ENCODE assay signal across 33 cellular contexts in genomic region chr3:98148751-98149150, GRCh38. TPM values are rescaled to one million over a fixed set of nuclear protein-coding genes. Genes with fewer than 3 reads are reported as not detected.
"Had no signal": no experiment of that assay in that cellular context is flagged by ENCODE, and none has a peak within 500 bp of the region (broad histone marks: within the 10 kb centered on the region; RNA-seq: fewer than 3 reads in every experiment).

No MANE protein-coding gene starts in this region.

- DNase-seq: activated effector memory CD4-positive, alpha-beta T cell treated with anti-CD3 and anti-CD28 coated beads, Interleukin-2, amount 50 U/mL, for 16 hours; activated effector memory CD4-positive, alpha-beta T cell treated with Interleukin-2 at 50 U/mL for 16 hours; activated gamma-delta T cell; activated gamma-delta T cell treated with Interleukin-2 at 50 U/mL for 16 hours; activated naive CD4-positive, alpha-beta T cell; activated naive CD4-positive, alpha-beta T cell treated with anti-CD3 and anti-CD28 coated beads for 36 hours; activated naive CD4-positive, alpha-beta T cell treated with anti-CD3 and anti-CD28 coated beads, Interleukin-2, amount 10 ng/mL, durations not matched to agents 7 days and 5 days; activated naive CD4-positive, alpha-beta T cell treated with anti-CD3 and anti-CD28 coated beads, Interleukin-2, amount 50 U/mL, for 16 hours; activated naive CD4-positive, alpha-beta T cell treated with Interleukin-2 at 50 U/mL for 16 hours; activated naive CD8-positive, alpha-beta T cell treated with anti-CD3 and anti-CD28 coated beads for 36 hours; activated naive CD8-positive, alpha-beta T cell treated with anti-CD3 and anti-CD28 coated beads, Interleukin-2, amount 10 ng/mL, durations not matched to agents 7 days and 5 days; activated naive CD8-positive, alpha-beta T cell treated with anti-CD3 and anti-CD28 coated beads, Interleukin-2, amount 50 U/mL, for 24 hours; activated T-cell treated with anti-CD3 and anti-CD28 coated beads, Interleukin-2, amount 50 U/mL, for 1 hour; activated T-cell treated with anti-CD3 and anti-CD28 coated beads, Interleukin-2, amount 50 U/mL, for 24 hours; activated T-cell treated with anti-CD3 and anti-CD28 coated beads, Interleukin-2, amount 50 U/mL, for 4 hours; activated T-cell treated with anti-CD3 and anti-CD28 coated beads, Interleukin-2, amount 50 U/mL, for 48 hours; activated T-cell treated with anti-CD3 and anti-CD28 coated beads, Interleukin-2, amount 50 U/mL, for 72 hours; adrenal gland; amniotic stem cell; amygdala; anterior cingulate cortex; aorta; body of pancreas; brain microvascular endothelial cell; caudate nucleus; central memory CD4-positive, alpha-beta T cell; cerebellar nuclear complex had no signal

- H3K9me3 ChIP-seq: adrenal gland, ascending aorta, body of pancreas, breast epithelium had no signal

- H3K36me3 ChIP-seq: adrenal gland, ascending aorta, brain microvascular endothelial cell, breast epithelium, cardiac muscle cell had no signal

- H3K27me3 ChIP-seq: adrenal gland, ascending aorta, body of pancreas, brain microvascular endothelial cell, breast epithelium, cardiac muscle cell had no signal

- ATAC-seq: activated naive CD4-positive, alpha-beta T cell treated with anti-CD3 and anti-CD28 coated beads, Interleukin-2, amount 50 U/mL, for 72 hours; activated naive CD8-positive, alpha-beta T cell treated with anti-CD3 and anti-CD28 coated beads, Interleukin-2, amount 50 U/mL, for 24 hours; activated T-cell treated with anti-CD3 and anti-CD28 coated beads, Interleukin-2, amount 50 U/mL, for 4 hours; activated T-cell treated with anti-CD3 and anti-CD28 coated beads, Interleukin-2, amount 50 U/mL, for 72 hours; activated T-helper 17 cell treated with anti-CD3 and anti-CD28 coated beads, Interleukin-2, amount 50 U/mL, for 72 hours; body of pancreas had no signal

- H3K4me1 ChIP-seq: adrenal gland, ascending aorta, body of pancreas, breast epithelium had no signal

- H3K27ac ChIP-seq: adrenal gland, ascending aorta, body of pancreas, brain microvascular endothelial cell, breast epithelium, cardiac muscle cell had no signal

- H3K4me3 ChIP-seq: adrenal gland, ascending aorta, body of pancreas, breast epithelium, cardiac muscle cell had no signal

RNA-seq across cellular contexts. Expression of gene OR5H14, which starts 1.5 kb away (rescaled TPM):
- polyA plus RNA-seq: adipose tissue, adrenal gland, aorta, cardiac muscle cell had no signal

RNA-seq across cellular contexts. Expression of gene OR5H15, which starts 17.7 kb away (rescaled TPM):
- polyA plus RNA-seq: adipose tissue, adrenal gland, aorta, cardiac muscle cell had no signal

RNA-seq across cellular contexts. Expression of gene OR5H1, which starts 18.2 kb away (rescaled TPM):
- polyA plus RNA-seq: adipose tissue, adrenal gland, aorta, cardiac muscle cell had no signal
